31 cellular contexts compared by ENCODE assay signal in the genomic region with DNA sequence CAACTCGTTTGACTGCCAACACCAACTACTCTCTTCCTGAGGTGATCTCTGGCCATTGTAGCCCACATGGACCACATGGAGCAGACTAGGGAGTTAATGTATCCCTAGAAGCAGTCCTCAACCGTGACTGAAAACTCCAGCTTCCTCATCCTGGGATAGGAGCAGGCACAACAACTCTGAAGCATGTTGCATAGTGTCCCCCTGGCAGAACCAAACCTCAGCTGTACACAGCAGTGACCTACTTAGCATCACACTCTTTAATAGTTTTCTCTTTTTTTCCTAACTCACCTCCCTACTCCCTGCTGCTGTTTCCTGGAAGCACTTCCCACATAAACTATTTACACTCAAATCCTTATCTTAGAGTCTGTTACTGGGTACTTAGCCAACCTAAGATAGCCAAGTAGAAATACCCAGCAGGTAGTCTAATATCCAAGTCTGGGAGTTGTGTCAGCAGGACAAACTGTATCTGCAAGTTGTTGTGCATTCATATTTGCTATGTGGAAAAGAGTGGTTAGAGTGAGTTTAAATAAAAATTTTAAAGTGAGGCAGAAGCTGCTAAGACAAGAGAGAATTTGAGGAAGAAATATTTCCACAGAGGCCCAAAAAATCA.
"Had no signal": no experiment of that assay in that cellular context is flagged by ENCODE, and none has a peak within 500 bp of the region (broad histone marks: within the 10 kb centered on the region; RNA-seq: fewer than 3 reads in every experiment).

No MANE protein-coding gene starts in this region.

- H3K4me3 ChIP-seq: colonic mucosa, ovary, smooth muscle cell, stomach, thyroid gland, upper lobe of left lung had no signal

- H3K27ac ChIP-seq: colonic mucosa, epithelial cell of prostate, neutrophil, ovary, stomach, thyroid gland, upper lobe of left lung had no signal

- H3K36me3 ChIP-seq: colonic mucosa, neutrophil, ovary, stomach, thyroid gland, upper lobe of left lung had no signal

- ATAC-seq: activated T-helper 17 cell treated with anti-CD3 and anti-CD28 coated beads, Interleukin-2, amount 50 U/mL, for 72 hours; stimulated activated memory B cell treated with anti-CD40 and anti-IgM and Interleukin-4, amounts not matched to agents 10 μg/mL and 1 μg/mL and 100 μg/mL, for 72 hours; WTC11 had no signal

- FAIRE-seq: endometrium, frontal cortex, islet of Langerhans had no signal

- DNase-seq: activated CD4-positive, alpha-beta memory T cell treated with anti-CD3 and anti-CD28 coated beads, Interleukin-2, amount 10 ng/mL, durations not matched to agents 7 days and 5 days; activated CD4-positive, alpha-beta T cell treated with anti-CD3 and anti-CD28 coated beads for 1 hour; activated CD4-positive, alpha-beta T cell treated with anti-CD3 and anti-CD28 coated beads, Interleukin-2, amount 10 ng/mL, durations not matched to agents 7 days and 5 days; activated CD8-positive, alpha-beta memory T cell treated with anti-CD3 and anti-CD28 coated beads, Interleukin-2, amount 50 U/mL, for 48 hours; activated gamma-delta T cell treated with Interleukin-2 at 50 U/mL for 16 hours; activated naive CD4-positive, alpha-beta T cell treated with anti-CD3 and anti-CD28 coated beads, Interleukin-2, amount 50 U/mL, for 16 hours; activated T-cell treated with anti-CD3 and anti-CD28 coated beads, Interleukin-2, amount 50 U/mL, for 24 hours; amniotic stem cell; cerebellar nuclear complex; colonic mucosa; effector CD8-positive, alpha-beta T cell; mammary epithelial cell; naive B cell; nephron progenitor cell; ovary; stimulated activated CD4-positive, alpha-beta T cell treated with anti-CD3 and anti-CD28 coated beads, Interleukin-1b, Interleukin-23, amount 100 ng/mL, for 48 hours; stimulated activated CD4-positive, alpha-beta T cell treated with anti-CD3 and anti-CD28 coated beads, Interleukin-4, amount 100 ng/mL, for 4 hours; stimulated activated CD8-positive, alpha-beta memory T cell treated with anti-CD3 and anti-CD28 coated beads, Interleukin-4, amount 100 ng/mL, for 48 hours; stomach; T-helper 2 cell; thyroid gland; upper lobe of left lung had no signal

- H3K9me3 ChIP-seq: colonic mucosa, neutrophil, ovary, thyroid gland, upper lobe of left lung had no signal

- H3K4me1 ChIP-seq: colonic mucosa, thyroid gland, upper lobe of left lung had no signal

- H3K4me2 ChIP-seq: smooth muscle cell had no signal

- H3K27me3 ChIP-seq: colonic mucosa, neutrophil, ovary, stomach, thyroid gland, upper lobe of left lung had no signal
